23 cellular contexts compared by ENCODE assay signal in genomic region chr19:17171874-17172273, GRCh38.
"Had no signal": no experiment of that assay in that cellular context is flagged by ENCODE, and none has a peak within 500 bp of the region (broad histone marks: within the 10 kb centered on the region; RNA-seq: fewer than 3 reads in every experiment).

No MANE protein-coding gene starts in this region.

- H3K27ac ChIP-seq: epithelial cell of prostate, esophagus muscularis mucosa, gastrocnemius medialis, heart right ventricle, psoas muscle, right lobe of liver, stomach, thoracic aorta, transverse colon had no signal

- H3K9me3 ChIP-seq: esophagus muscularis mucosa, gastrocnemius medialis, heart right ventricle, psoas muscle, right lobe of liver, stomach, thoracic aorta, transverse colon had no signal

- H3K4me1 ChIP-seq: esophagus muscularis mucosa, gastrocnemius medialis, heart right ventricle, psoas muscle, right lobe of liver, stomach, transverse colon had no signal

- H3K4me3 Mint-ChIP-seq: effector memory CD8-positive, alpha-beta T cell; naive B cell; nephron; stimulated activated naive B cell treated with anti-CD40 and anti-IgM and Interleukin-4, amounts not matched to agents 10 μg/mL and 1 μg/mL and 100 μg/mL, for 72 hours had no signal

- FAIRE-seq: islet of Langerhans, urothelium cell line had no signal

- H3K27ac Mint-ChIP-seq: nephron had no signal

- ATAC-seq: effector memory CD8-positive, alpha-beta T cell; gastrocnemius medialis; psoas muscle had no signal

- H3K27me3 ChIP-seq: esophagus muscularis mucosa, gastrocnemius medialis, heart right ventricle, right lobe of liver, stomach, transverse colon had no signal

- H3K9me3 Mint-ChIP-seq: effector memory CD8-positive, alpha-beta T cell; naive B cell; nephron; stimulated activated naive B cell treated with anti-CD40 and anti-IgM and Interleukin-4, amounts not matched to agents 10 μg/mL and 1 μg/mL and 100 μg/mL, for 72 hours had no signal

- H3K4me3 ChIP-seq: esophagus muscularis mucosa, gastrocnemius medialis, heart right ventricle, psoas muscle, right lobe of liver, stomach, thoracic aorta, transverse colon had no signal

- H3K27me3 Mint-ChIP-seq: effector memory CD8-positive, alpha-beta T cell; naive B cell; stimulated activated naive B cell treated with anti-CD40 and anti-IgM and Interleukin-4, amounts not matched to agents 10 μg/mL and 1 μg/mL and 100 μg/mL, for 72 hours had no signal

- DNase-seq: effector memory CD8-positive, alpha-beta T cell; gastrocnemius medialis; heart right ventricle; hypothalamus; kidney glomerular epithelial cell; mesendoderm; naive B cell; psoas muscle; retina; right lobe of liver; stimulated activated CD4-positive, alpha-beta T cell treated with anti-CD3 and anti-CD28 coated beads, Interleukin-15, amount 100 ng/mL, for 24 hours; stimulated activated CD4-positive, alpha-beta T cell treated with anti-CD3 and anti-CD28 coated beads, Interleukin-1b, Interleukin-23, amount 100 ng/mL, for 48 hours; stimulated activated CD4-positive, alpha-beta T cell treated with anti-CD3 and anti-CD28 coated beads, Interleukin-4, amount 100 ng/mL, for 24 hours; stimulated activated naive B cell treated with anti-CD40 and anti-IgM and Interleukin-4, amounts not matched to agents 10 μg/mL and 1 μg/mL and 100 μg/mL, for 72 hours; stomach; substantia nigra; transverse colon had no signal

- H3K4me1 Mint-ChIP-seq: nephron had no signal
